Comparison of ENCODE assay signal across 8 cellular contexts in the genomic region with DNA sequence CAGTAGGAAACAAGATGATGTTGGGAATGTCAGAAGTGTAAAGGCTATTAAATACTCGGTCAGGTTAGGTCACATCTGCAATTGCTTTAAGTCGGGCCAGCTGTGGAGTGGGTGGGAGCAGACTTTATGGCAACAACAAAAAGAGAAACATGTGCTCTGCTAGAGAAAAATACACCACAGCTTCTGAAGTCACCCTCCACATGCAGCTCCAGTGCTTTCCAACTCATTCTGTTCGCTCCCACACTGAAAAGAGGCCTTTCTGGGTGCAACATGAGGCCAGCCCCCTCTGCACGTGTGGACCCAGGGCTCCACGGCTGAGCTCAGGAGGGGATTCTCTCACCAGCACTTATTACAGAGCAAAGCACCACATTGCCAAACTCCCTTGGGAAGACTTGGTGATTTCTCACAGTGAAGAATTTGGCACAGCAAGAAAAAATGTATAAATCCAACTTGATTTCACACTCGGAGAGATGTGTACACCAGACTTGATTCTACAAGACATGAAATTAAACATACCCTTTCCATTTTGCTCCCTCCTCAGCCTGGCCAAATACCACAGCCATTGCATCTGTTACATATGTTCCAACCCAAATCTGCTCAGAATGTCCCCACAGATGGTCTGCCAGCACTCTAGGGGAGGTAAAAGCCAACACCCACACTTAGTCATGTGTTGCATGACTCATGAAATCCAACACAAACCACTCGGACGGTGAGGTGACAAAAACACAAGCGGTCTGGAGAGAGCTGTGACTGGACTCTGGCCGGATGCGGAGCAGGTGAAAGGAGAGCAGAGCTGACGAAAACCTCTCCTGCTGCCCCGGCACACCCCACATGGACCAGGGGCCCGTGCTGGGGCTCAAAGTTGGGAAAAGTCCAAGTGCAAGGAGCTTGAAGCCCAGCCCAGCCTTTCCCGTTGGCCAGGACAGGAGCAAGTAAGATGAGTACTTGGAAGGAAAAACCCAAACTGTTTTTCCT.
DNase-seq lines count a peak whose midpoint lies in the region; ATAC-seq lines count a peak whose summit lies in the region.

No MANE protein-coding gene starts in this region.

- POLR2A ChIA-PET in activated CD4-positive, alpha-beta T cell treated with anti-CD3 and anti-CD28 coated beads, Interleukin-2, amount 10 ng/mL, durations not matched to agents 7 days and 5 days (lab: Charles Lee) = no interaction called here

- H3K27ac Mint-ChIP-seq in activated T-helper 17 cell treated with anti-CD3 and anti-CD28 coated beads, Interleukin-2, amount 50 U/mL, for 72 hours = no peak overlapping the region
- no peak overlapping the region for H3K27ac Mint-ChIP-seq in stimulated activated memory B cell treated with anti-CD40 and anti-IgM and Interleukin-4, amounts not matched to agents 10 μg/mL and 1 μg/mL and 100 μg/mL, for 72 hours
- H3K27ac Mint-ChIP-seq in activated CD4-positive, alpha-beta T cell treated with anti-CD3 and anti-CD28 coated beads, Interleukin-2, amount 10 ng/mL, durations not matched to agents 7 days and 5 days = no peak overlapping the region

- peaks cover 8% of the 10 kb centered on the region for H3K27me3 Mint-ChIP-seq in activated T-helper 17 cell treated with anti-CD3 and anti-CD28 coated beads, Interleukin-2, amount 50 U/mL, for 72 hours
- H3K27me3 Mint-ChIP-seq in stimulated activated memory B cell treated with anti-CD40 and anti-IgM and Interleukin-4, amounts not matched to agents 10 μg/mL and 1 μg/mL and 100 μg/mL, for 72 hours = peaks cover 26% of the 10 kb centered on the region
- H3K27me3 Mint-ChIP-seq in activated CD4-positive, alpha-beta T cell treated with anti-CD3 and anti-CD28 coated beads, Interleukin-2, amount 10 ng/mL, durations not matched to agents 7 days and 5 days = peaks cover 9% of the 10 kb centered on the region

- no peaks in the 10 kb centered on the region for H3K4me1 Mint-ChIP-seq in activated T-helper 17 cell treated with anti-CD3 and anti-CD28 coated beads, Interleukin-2, amount 50 U/mL, for 72 hours
- H3K4me1 Mint-ChIP-seq in stimulated activated memory B cell treated with anti-CD40 and anti-IgM and Interleukin-4, amounts not matched to agents 10 μg/mL and 1 μg/mL and 100 μg/mL, for 72 hours = no peaks in the 10 kb centered on the region
- H3K4me1 Mint-ChIP-seq in activated CD4-positive, alpha-beta T cell treated with anti-CD3 and anti-CD28 coated beads, Interleukin-2, amount 10 ng/mL, durations not matched to agents 7 days and 5 days = no peaks in the 10 kb centered on the region

- no peaks in the 10 kb centered on the region for H3K9me3 Mint-ChIP-seq in activated T-helper 17 cell treated with anti-CD3 and anti-CD28 coated beads, Interleukin-2, amount 50 U/mL, for 72 hours
- no peaks in the 10 kb centered on the region for H3K9me3 Mint-ChIP-seq in stimulated activated memory B cell treated with anti-CD40 and anti-IgM and Interleukin-4, amounts not matched to agents 10 μg/mL and 1 μg/mL and 100 μg/mL, for 72 hours
- no peaks in the 10 kb centered on the region for H3K9me3 Mint-ChIP-seq in activated CD4-positive, alpha-beta T cell treated with anti-CD3 and anti-CD28 coated beads, Interleukin-2, amount 10 ng/mL, durations not matched to agents 7 days and 5 days

- no peak overlapping the region for H3K4me3 ChIP-seq in right cardiac atrium (ENCODE audit: low read length)

- H3K27ac ChIP-seq in right cardiac atrium (ENCODE audit: low read length) = peak overlapping the region; percentile 93

- CTCF ChIA-PET in activated CD4-positive, alpha-beta T cell treated with anti-CD3 and anti-CD28 coated beads, Interleukin-2, amount 10 ng/mL, durations not matched to agents 7 days and 5 days (lab: Charles Lee) = interaction anchor here (2.4 kb wide), 1 partner anchor 89 kb away, joined by 6 read pairs; no protein-coding TSS in a partner anchor

- no peak overlapping the region for H3K4me3 Mint-ChIP-seq in activated T-helper 17 cell treated with anti-CD3 and anti-CD28 coated beads, Interleukin-2, amount 50 U/mL, for 72 hours
- no peak overlapping the region for H3K4me3 Mint-ChIP-seq in stimulated activated memory B cell treated with anti-CD40 and anti-IgM and Interleukin-4, amounts not matched to agents 10 μg/mL and 1 μg/mL and 100 μg/mL, for 72 hours
- H3K4me3 Mint-ChIP-seq in activated CD4-positive, alpha-beta T cell treated with anti-CD3 and anti-CD28 coated beads, Interleukin-2, amount 10 ng/mL, durations not matched to agents 7 days and 5 days = no peak overlapping the region

- intact Hi-C loops in right cardiac atrium (cut with DNase I) = no loop called here

- peak; percentile 30 for DNase-seq in GOT3 (lab: John Stamatoyannopoulos, UW)
- peak; percentile 72 to 84 (median 74) for DNase-seq in right cardiac atrium
- peak; percentile 70 for DNase-seq in smooth muscle cell of the brain vasculature (ENCODE audit: low read depth, low spot score)
- DNase-seq in activated CD4-positive, alpha-beta T cell treated with anti-CD3 and anti-CD28 coated beads, Interleukin-2, amount 10 ng/mL, durations not matched to agents 7 days and 5 days = no peak

- peak; percentile 28 for ATAC-seq in activated T-helper 17 cell treated with anti-CD3 and anti-CD28 coated beads, Interleukin-2, amount 50 U/mL, for 72 hours (replicated peaks)
- ATAC-seq in right cardiac atrium (peak; percentile 84 to 87), GM21423 (IDR thresholded peaks at IDR 0.05; ENCODE audit: unreplicated experiment) (no peak), HG03196 (IDR thresholded peaks at IDR 0.05; ENCODE audit: unreplicated experiment) (no peak)
- ATAC-seq in stimulated activated memory B cell treated with anti-CD40 and anti-IgM and Interleukin-4, amounts not matched to agents 10 μg/mL and 1 μg/mL and 100 μg/mL, for 72 hours = no peak

- H3K36me3 Mint-ChIP-seq in activated T-helper 17 cell treated with anti-CD3 and anti-CD28 coated beads, Interleukin-2, amount 50 U/mL, for 72 hours (ENCODE audit: low read depth) = no peaks in the 10 kb centered on the region
- H3K36me3 Mint-ChIP-seq in stimulated activated memory B cell treated with anti-CD40 and anti-IgM and Interleukin-4, amounts not matched to agents 10 μg/mL and 1 μg/mL and 100 μg/mL, for 72 hours = no peaks in the 10 kb centered on the region
- no peaks in the 10 kb centered on the region for H3K36me3 Mint-ChIP-seq in activated CD4-positive, alpha-beta T cell treated with anti-CD3 and anti-CD28 coated beads, Interleukin-2, amount 10 ng/mL, durations not matched to agents 7 days and 5 days (ENCODE audit: low read depth)

- H3K4me1 ChIP-seq in right cardiac atrium (ENCODE audit: control insufficient read depth, insufficient read depth, low read length) = peaks cover 20% of the 10 kb centered on the region

- 43% methylated on average over 15 of the region's 15 CpGs for WGBS in right cardiac atrium

- H3K9me3 ChIP-seq in right cardiac atrium (ENCODE audit: control insufficient read depth, low read length) = no peaks in the 10 kb centered on the region

- H3K27me3 ChIP-seq in right cardiac atrium (ENCODE audit: control insufficient read depth, insufficient read depth) = no peaks in the 10 kb centered on the region

Comparison
In these comparisons a context has a peak if more than half of its experiments do, and no peak if none do; other contexts are left out.
1. ATAC-seq: peak in activated T-helper 17 cell treated with anti-CD3 and anti-CD28 coated beads, Interleukin-2, amount 50 U/mL, for 72 hours (single experiment) and right cardiac atrium (2 of 2); none in stimulated activated memory B cell treated with anti-CD40 and anti-IgM and Interleukin-4, amounts not matched to agents 10 μg/mL and 1 μg/mL and 100 μg/mL, for 72 hours (single experiment), GM21423 (single experiment) and HG03196 (single experiment).